ENCODE assay signal across 1 cellular context in genomic region chr1:203215573-203215972, GRCh38.
TF ChIP-seq lines count a peak whose summit lies in the region.

No MANE protein-coding gene starts in this region.

TF ChIP-seq in SK-N-SH treated with all-trans-retinoic acid at 6 μM for 48 hours, 23 proteins besides CTCF, POLR2A, EP300 and RAD21 (continued from another document):
- no peak for TF ChIP-seq PPARA (CRISPR knock-in tag; IDR thresholded peaks at IDR 0.05; ENCODE audit: borderline replicate concordance)
- TF ChIP-seq SNAI2 (CRISPR knock-in tag; IDR thresholded peaks at IDR 0.05): no peak
- no peak for TF ChIP-seq ZC3H10 (CRISPR knock-in tag; IDR thresholded peaks at IDR 0.05)
- no peak for TF ChIP-seq CREB5 (CRISPR knock-in tag; IDR thresholded peaks at IDR 0.05; ENCODE audit: low read depth)
- TF ChIP-seq ARNTL (CRISPR knock-in tag; IDR thresholded peaks at IDR 0.05; ENCODE audit: borderline replicate concordance, low read depth): no peak
- TF ChIP-seq PATZ1 (CRISPR knock-in tag; IDR thresholded peaks at IDR 0.05; ENCODE audit: borderline replicate concordance): no peak
- no peak for TF ChIP-seq CSDC2 (CRISPR knock-in tag; IDR thresholded peaks at IDR 0.05)
- TF ChIP-seq TSHZ2 (CRISPR knock-in tag; IDR thresholded peaks at IDR 0.05): no peak
